ENCODE assay signal across 16 cellular contexts in genomic region chr9:121160025-121160424, GRCh38. TPM values are rescaled to one million over a fixed set of nuclear protein-coding genes. Genes with fewer than 3 reads are reported as not detected.
DNase-seq lines count a peak whose midpoint lies in the region; ATAC-seq and TF ChIP-seq lines count a peak whose summit lies in the region.
"Had no signal": no experiment of that assay in that cellular context is flagged by ENCODE, and none has a peak within 500 bp of the region (broad histone marks: within the 10 kb centered on the region; RNA-seq: fewer than 3 reads in every experiment).

No MANE protein-coding gene starts in this region.

- no peak overlapping the region for H3K4me3 Mint-ChIP-seq in activated T-cell treated with anti-CD3 and anti-CD28 coated beads, Interleukin-2, amount 50 U/mL, for 72 hours
- H3K4me3 Mint-ChIP-seq in activated T-helper 2 cell treated with anti-CD3 and anti-CD28 coated beads, Interferon-gamma antibody, Interleukin-2, Interleukin-4, amounts not matched to agents 10 μg/mL and 5 μg/mL and 100 μg/mL, durations not matched to agents 14 hours and 24 hours and 36 hours (ENCODE audit: low read depth): no peak overlapping the region
- H3K4me3 Mint-ChIP-seq in stimulated activated memory B cell treated with anti-CD40 and anti-IgM and Interleukin-4, amounts not matched to agents 10 μg/mL and 1 μg/mL and 100 μg/mL, for 72 hours: peak overlapping the region; percentile 23
- no peak overlapping the region for H3K4me3 Mint-ChIP-seq in nephron progenitor cell

- CTCF ChIA-PET in GM10248 (lab: Yijun Ruan, JAX): interaction anchor here (1.1 to 5.3 kb wide), 4 partner anchors 10 to 37 kb away, joined by 3 to 23 read pairs (median 4); no protein-coding TSS in a partner anchor

- peak overlapping the region; percentile 70 for H3K27ac Mint-ChIP-seq in activated T-cell treated with anti-CD3 and anti-CD28 coated beads, Interleukin-2, amount 50 U/mL, for 72 hours
- peak overlapping the region; percentile 14 for H3K27ac Mint-ChIP-seq in activated T-helper 2 cell treated with anti-CD3 and anti-CD28 coated beads, Interferon-gamma antibody, Interleukin-2, Interleukin-4, amounts not matched to agents 10 μg/mL and 5 μg/mL and 100 μg/mL, durations not matched to agents 14 hours and 24 hours and 36 hours
- peak overlapping the region; percentile 78 for H3K27ac Mint-ChIP-seq in stimulated activated memory B cell treated with anti-CD40 and anti-IgM and Interleukin-4, amounts not matched to agents 10 μg/mL and 1 μg/mL and 100 μg/mL, for 72 hours
- no peak overlapping the region for H3K27ac Mint-ChIP-seq in nephron progenitor cell

- TF ChIP-seq CTCF in GM10248 (IDR thresholded peaks at IDR 0.05; ENCODE audit: control extremely low read depth, extremely low read depth, low read depth, missing control alignments) (no peak), nephron progenitor cell (IDR thresholded peaks at IDR 0.05) (no peak)

- DNase-seq in activated T-cell treated with anti-CD3 and anti-CD28 coated beads, Interleukin-2, amount 50 U/mL, for 72 hours: no peak
- no peak for DNase-seq in activated T-cell treated with anti-CD3 and anti-CD28 coated beads, Interleukin-2, amount 50 U/mL, for 1 hour
- DNase-seq in NOMO-1 treated with dmso at 0.1 percent for 144 hours (lab: John Stamatoyannopoulos, UW; ENCODE audit: unreplicated experiment): peak; percentile 10
- DNase-seq in activated T-helper 2 cell treated with anti-CD3 and anti-CD28 coated beads, Interferon-gamma antibody, Interleukin-2, Interleukin-4, amounts not matched to agents 10 μg/mL and 5 μg/mL and 100 μg/mL, durations not matched to agents 14 hours and 24 hours and 36 hours (ENCODE audit: low spot score): no peak
- no peak for DNase-seq in GM10248 (ENCODE audit: extremely low spot score)
- no peak for DNase-seq in nephron progenitor cell
- DNase-seq: DMS79; gastrocnemius medialis; midbrain; NCI-H146; NCI-H748 treated with DMSO at 0.1 percent for 48 hours; SHP77 treated with DMSO at 0.1 percent for 48 hours; stimulated activated CD4-positive, alpha-beta T cell treated with anti-CD3 and anti-CD28 coated beads, Interleukin-15, amount 100 ng/mL, for 24 hours; tibial artery had no signal

- H3K36me3 Mint-ChIP-seq in activated T-cell treated with anti-CD3 and anti-CD28 coated beads, Interleukin-2, amount 50 U/mL, for 72 hours (ENCODE audit: insufficient read depth in 2 of 2): peaks cover 10 to 41% of the 10 kb centered on the region in 2 donors
- peaks cover 80% of the 10 kb centered on the region for H3K36me3 Mint-ChIP-seq in activated T-helper 2 cell treated with anti-CD3 and anti-CD28 coated beads, Interferon-gamma antibody, Interleukin-2, Interleukin-4, amounts not matched to agents 10 μg/mL and 5 μg/mL and 100 μg/mL, durations not matched to agents 14 hours and 24 hours and 36 hours (ENCODE audit: low read depth)
- peaks cover 58% of the 10 kb centered on the region for H3K36me3 Mint-ChIP-seq in stimulated activated memory B cell treated with anti-CD40 and anti-IgM and Interleukin-4, amounts not matched to agents 10 μg/mL and 1 μg/mL and 100 μg/mL, for 72 hours
- H3K36me3 Mint-ChIP-seq in nephron progenitor cell (ENCODE audit: low read depth): peaks cover 53% of the 10 kb centered on the region

- intact Hi-C loops in activated T-helper 2 cell treated with anti-CD3 and anti-CD28 coated beads, Interferon-gamma antibody, Interleukin-2, Interleukin-4, amounts not matched to agents 10 μg/mL and 5 μg/mL and 100 μg/mL, durations not matched to agents 14 hours and 24 hours and 36 hours (cut with micrococcal nuclease): no loop called here

- POLR2A ChIA-PET in GM10248 (lab: Yijun Ruan, JAX): no interaction called here

- no peaks in the 10 kb centered on the region for H3K9me3 Mint-ChIP-seq in activated T-cell treated with anti-CD3 and anti-CD28 coated beads, Interleukin-2, amount 50 U/mL, for 72 hours
- no peaks in the 10 kb centered on the region for H3K9me3 Mint-ChIP-seq in activated T-helper 2 cell treated with anti-CD3 and anti-CD28 coated beads, Interferon-gamma antibody, Interleukin-2, Interleukin-4, amounts not matched to agents 10 μg/mL and 5 μg/mL and 100 μg/mL, durations not matched to agents 14 hours and 24 hours and 36 hours
- H3K9me3 Mint-ChIP-seq in stimulated activated memory B cell treated with anti-CD40 and anti-IgM and Interleukin-4, amounts not matched to agents 10 μg/mL and 1 μg/mL and 100 μg/mL, for 72 hours: no peaks in the 10 kb centered on the region
- no peaks in the 10 kb centered on the region for H3K9me3 Mint-ChIP-seq in nephron progenitor cell

- no peaks in the 10 kb centered on the region for H3K27me3 Mint-ChIP-seq in activated T-cell treated with anti-CD3 and anti-CD28 coated beads, Interleukin-2, amount 50 U/mL, for 72 hours (ENCODE audit: low read depth)
- no peaks in the 10 kb centered on the region for H3K27me3 Mint-ChIP-seq in activated T-helper 2 cell treated with anti-CD3 and anti-CD28 coated beads, Interferon-gamma antibody, Interleukin-2, Interleukin-4, amounts not matched to agents 10 μg/mL and 5 μg/mL and 100 μg/mL, durations not matched to agents 14 hours and 24 hours and 36 hours (ENCODE audit: low read depth)
- no peaks in the 10 kb centered on the region for H3K27me3 Mint-ChIP-seq in stimulated activated memory B cell treated with anti-CD40 and anti-IgM and Interleukin-4, amounts not matched to agents 10 μg/mL and 1 μg/mL and 100 μg/mL, for 72 hours
- H3K27me3 Mint-ChIP-seq in nephron progenitor cell (ENCODE audit: low read depth, poor library complexity): no peaks in the 10 kb centered on the region

- H3K4me1 Mint-ChIP-seq in activated T-cell treated with anti-CD3 and anti-CD28 coated beads, Interleukin-2, amount 50 U/mL, for 72 hours (ENCODE audit: low read depth): peaks cover 29% of the 10 kb centered on the region
- H3K4me1 Mint-ChIP-seq in activated T-helper 2 cell treated with anti-CD3 and anti-CD28 coated beads, Interferon-gamma antibody, Interleukin-2, Interleukin-4, amounts not matched to agents 10 μg/mL and 5 μg/mL and 100 μg/mL, durations not matched to agents 14 hours and 24 hours and 36 hours (ENCODE audit: low read depth): peaks cover 11% of the 10 kb centered on the region
- peaks cover 46% of the 10 kb centered on the region for H3K4me1 Mint-ChIP-seq in stimulated activated memory B cell treated with anti-CD40 and anti-IgM and Interleukin-4, amounts not matched to agents 10 μg/mL and 1 μg/mL and 100 μg/mL, for 72 hours
- no peaks in the 10 kb centered on the region for H3K4me1 Mint-ChIP-seq in nephron progenitor cell

- no peak for ATAC-seq in activated T-cell treated with anti-CD3 and anti-CD28 coated beads, Interleukin-2, amount 50 U/mL, for 72 hours (replicated peaks in 1 of 2)
- peak; percentile 40 for ATAC-seq in stimulated activated memory B cell treated with anti-CD40 and anti-IgM and Interleukin-4, amounts not matched to agents 10 μg/mL and 1 μg/mL and 100 μg/mL, for 72 hours
- no peak for ATAC-seq in HG02852 (IDR thresholded peaks at IDR 0.05; ENCODE audit: unreplicated experiment)
- ATAC-seq: gastrocnemius medialis had no signal

RNA-seq across cellular contexts. Expression of gene RAB14, which starts 41.6 kb away (rescaled TPM):
- 10 to 100 TPM; 56.2 to 63.7 TPM for total RNA-seq in activated T-cell treated with anti-CD3 and anti-CD28 coated beads, Interleukin-2, amount 50 U/mL, for 72 hours
- 62.0 and 63.2 TPM in 2 replicates for total RNA-seq in activated T-helper 2 cell treated with anti-CD3 and anti-CD28 coated beads, Interferon-gamma antibody, Interleukin-2, Interleukin-4, amounts not matched to agents 10 μg/mL and 5 μg/mL and 100 μg/mL, durations not matched to agents 14 hours and 24 hours and 36 hours
